Comparison of ENCODE assay signal across 22 cellular contexts in the genomic region with DNA sequence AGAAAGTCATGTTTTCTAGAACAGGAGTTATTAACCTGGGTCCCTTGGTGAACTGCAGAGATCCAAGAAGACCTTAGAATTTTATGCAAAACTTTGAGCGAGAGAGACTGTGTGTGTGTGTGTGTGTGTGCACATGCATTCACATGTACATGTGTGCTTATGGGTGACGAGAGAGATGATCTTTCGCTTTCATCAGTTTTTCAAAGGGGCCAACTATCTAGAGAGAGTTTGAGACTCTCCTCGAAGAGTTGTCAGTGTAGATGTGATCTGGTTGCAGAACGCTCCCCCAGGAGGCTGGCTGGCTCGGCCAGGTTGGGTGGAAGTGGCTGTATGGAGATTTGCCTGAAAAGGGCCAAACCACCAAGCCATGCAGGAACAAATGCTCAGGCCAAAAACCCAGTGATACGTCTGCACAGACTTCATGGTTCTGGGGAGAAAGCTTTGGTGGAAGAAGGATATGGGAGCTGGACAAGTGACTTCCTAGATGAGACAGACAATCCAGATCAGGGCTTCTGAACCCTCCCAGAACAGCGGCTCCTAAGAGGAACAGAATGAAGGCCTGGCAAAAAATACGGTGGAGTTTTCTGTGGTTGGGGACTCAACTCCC. TPM values are rescaled to one million over a fixed set of nuclear protein-coding genes. Genes with fewer than 3 reads are reported as not detected.
DNase-seq lines count a peak whose midpoint lies in the region; ATAC-seq and TF ChIP-seq lines count a peak whose summit lies in the region.
"Had no signal": no experiment of that assay in that cellular context is flagged by ENCODE, and none has a peak within 500 bp of the region (broad histone marks: within the 10 kb centered on the region; RNA-seq: fewer than 3 reads in every experiment).

No MANE protein-coding gene starts in this region.

- ATAC-seq in CD4-positive, CD25-positive, alpha-beta regulatory T cell (ENCODE audit: low read depth in 2 of 2): no peak
- no peak for ATAC-seq in activated CD8-positive, alpha-beta T cell treated with anti-CD3 and anti-CD28 coated beads for 36 hours
- no peak for ATAC-seq in GM21529 (IDR thresholded peaks at IDR 0.05; ENCODE audit: unreplicated experiment)
- ATAC-seq: body of pancreas, HCT116, heart left ventricle, left lung, psoas muscle had no signal

- H3K4me2 ChIP-seq in BLaER1: peak overlapping the region; percentile 60

- H3K9me3 Mint-ChIP-seq in CD4-positive, CD25-positive, alpha-beta regulatory T cell: no peaks in the 10 kb centered on the region
- H3K9me3 Mint-ChIP-seq in activated CD8-positive, alpha-beta T cell treated with anti-CD3 and anti-CD28 coated beads for 36 hours: no peaks in the 10 kb centered on the region
- no peaks in the 10 kb centered on the region for H3K9me3 Mint-ChIP-seq in immature natural killer cell

- H3K27me3 ChIP-seq in BLaER1: no peaks in the 10 kb centered on the region
- no peaks in the 10 kb centered on the region for H3K27me3 ChIP-seq in CD4-positive, CD25-positive, alpha-beta regulatory T cell (ENCODE audit: control insufficient read depth, insufficient read depth, low read length)
- no peaks in the 10 kb centered on the region for H3K27me3 ChIP-seq in WERI-Rb-1 (ENCODE audit: insufficient read depth, low read depth, severe bottlenecking)
- H3K27me3 ChIP-seq: body of pancreas had no signal

- H4K20me1 ChIP-seq in BLaER1: peaks cover 80% of the 10 kb centered on the region

- H3K27ac Mint-ChIP-seq in CD4-positive, CD25-positive, alpha-beta regulatory T cell: peak overlapping the region; percentile 15 to 90 (median 67)
- peak overlapping the region; percentile 86 for H3K27ac Mint-ChIP-seq in activated CD8-positive, alpha-beta T cell treated with anti-CD3 and anti-CD28 coated beads for 36 hours
- peak overlapping the region; percentile 94 to 100 (median 98) for H3K27ac Mint-ChIP-seq in immature natural killer cell

- H3K9ac ChIP-seq in BLaER1: no peak overlapping the region

- intact Hi-C loops in activated CD8-positive, alpha-beta T cell treated with anti-CD3 and anti-CD28 coated beads for 36 hours (cut with micrococcal nuclease): no loop called here

- POLR2A ChIA-PET in activated CD8-positive, alpha-beta T cell treated with anti-CD3 and anti-CD28 coated beads for 36 hours (lab: Charles Lee): interaction anchor here (0.7 to 20.0 kb wide), 3 partner anchors 16 to 1272 kb away, joined by 3 to 333 read pairs (median 4); no protein-coding TSS in a partner anchor

- H3K4me3 Mint-ChIP-seq in CD4-positive, CD25-positive, alpha-beta regulatory T cell: peak overlapping the region; percentile 67 to 94 (median 84)
- H3K4me3 Mint-ChIP-seq in activated CD8-positive, alpha-beta T cell treated with anti-CD3 and anti-CD28 coated beads for 36 hours: peak overlapping the region; percentile 44
- H3K4me3 Mint-ChIP-seq in immature natural killer cell: peak overlapping the region; percentile 78 to 99 (median 92)

- TF ChIP-seq CTCF in activated CD8-positive, alpha-beta T cell treated with anti-CD3 and anti-CD28 coated beads for 36 hours (IDR thresholded peaks at IDR 0.05): no peak
- TF ChIP-seq CTCF in WERI-Rb-1 (IDR thresholded peaks at IDR 0.05; ENCODE audit: low read depth, low read length): no peak

- H3K27ac ChIP-seq in BLaER1 (no peak overlapping the region), WERI-Rb-1 (no peak overlapping the region)
- H3K27ac ChIP-seq in CD4-positive, CD25-positive, alpha-beta regulatory T cell (ENCODE audit: insufficient read depth, low read length, poor library complexity, severe bottlenecking): no peak overlapping the region
- H3K27ac ChIP-seq: body of pancreas, left lung, psoas muscle, VCaP had no signal

- no peak overlapping the region for H3K4me3 ChIP-seq in BLaER1
- peak overlapping the region; percentile 40 for H3K4me3 ChIP-seq in CD4-positive, CD25-positive, alpha-beta regulatory T cell (ENCODE audit: low read depth, low read length)
- no peak overlapping the region for H3K4me3 ChIP-seq in WERI-Rb-1 (ENCODE audit: low read depth, low read length)
- H3K4me3 ChIP-seq: body of pancreas, heart left ventricle, left lung, psoas muscle had no signal

- no peaks in the 10 kb centered on the region for H3K36me3 ChIP-seq in BLaER1
- peaks cover 51% of the 10 kb centered on the region for H3K36me3 ChIP-seq in CD4-positive, CD25-positive, alpha-beta regulatory T cell (ENCODE audit: control insufficient read depth, insufficient read depth, low read length)
- no peaks in the 10 kb centered on the region for H3K36me3 ChIP-seq in WERI-Rb-1

- peaks cover 83% of the 10 kb centered on the region for H3K4me1 ChIP-seq in BLaER1
- peaks cover 97% of the 10 kb centered on the region for H3K4me1 ChIP-seq in CD4-positive, CD25-positive, alpha-beta regulatory T cell (ENCODE audit: control insufficient read depth, insufficient read depth, low read length, poor library complexity, severe bottlenecking)
- H3K4me1 ChIP-seq: body of pancreas, psoas muscle had no signal

- H3K4me1 Mint-ChIP-seq in CD4-positive, CD25-positive, alpha-beta regulatory T cell: peaks cover 56 to 98% (median 81%) of the 10 kb centered on the region in 4 donors
- peaks cover 92% of the 10 kb centered on the region for H3K4me1 Mint-ChIP-seq in activated CD8-positive, alpha-beta T cell treated with anti-CD3 and anti-CD28 coated beads for 36 hours (ENCODE audit: low read depth)
- peaks cover 96 to 98% of the 10 kb centered on the region in 2 donors for H3K4me1 Mint-ChIP-seq in immature natural killer cell

- H3K27me3 Mint-ChIP-seq in CD4-positive, CD25-positive, alpha-beta regulatory T cell: peaks cover under 1% of the 10 kb centered on the region
- H3K27me3 Mint-ChIP-seq in activated CD8-positive, alpha-beta T cell treated with anti-CD3 and anti-CD28 coated beads for 36 hours: no peaks in the 10 kb centered on the region
- peaks cover 14 to 22% (median 20%) of the 10 kb centered on the region in 3 donors for H3K27me3 Mint-ChIP-seq in immature natural killer cell (ENCODE audit: low read depth in 3 of 3)

- CTCF ChIA-PET in activated CD8-positive, alpha-beta T cell treated with anti-CD3 and anti-CD28 coated beads for 36 hours (lab: Charles Lee): interaction anchor here (1.6 to 3.3 kb wide), 4 partner anchors 11 to 64 kb away, joined by 4 to 17 read pairs (median 8); no protein-coding TSS in a partner anchor

- DNase-seq in CD4-positive, CD25-positive, alpha-beta regulatory T cell: no peak
- no peak for DNase-seq in activated CD8-positive, alpha-beta T cell treated with anti-CD3 and anti-CD28 coated beads for 36 hours
- DNase-seq in immature natural killer cell (no peak), RKO (ENCODE audit: low spot score) (no peak), WERI-Rb-1 (no peak)
- DNase-seq: body of pancreas; Calu3; EL; heart left ventricle; left lung; NCI-H1092 treated with DMSO at 0.1 percent for 48 hours; NCI-H2029 treated with DMSO at 0.1 percent for 48 hours; OCI-M1; psoas muscle; SHP77; stimulated activated CD4-positive, alpha-beta T cell treated with anti-CD3 and anti-CD28 coated beads, Interleukin-1b, Interleukin-23, amount 100 ng/mL, for 48 hours; trophoblast cell had no signal

- H3K36me3 Mint-ChIP-seq in CD4-positive, CD25-positive, alpha-beta regulatory T cell: peaks cover 61% of the 10 kb centered on the region
- H3K36me3 Mint-ChIP-seq in activated CD8-positive, alpha-beta T cell treated with anti-CD3 and anti-CD28 coated beads for 36 hours (ENCODE audit: low read depth): peaks cover 72% of the 10 kb centered on the region
- peaks cover 36 to 64% (median 52%) of the 10 kb centered on the region in 3 donors for H3K36me3 Mint-ChIP-seq in immature natural killer cell

- H3K9me3 ChIP-seq in BLaER1 (no peaks in the 10 kb centered on the region), WERI-Rb-1 (ENCODE audit: severe bottlenecking) (no peaks in the 10 kb centered on the region)
- H3K9me3 ChIP-seq in CD4-positive, CD25-positive, alpha-beta regulatory T cell (ENCODE audit: control insufficient read depth in 2 of 2, low read length in 2 of 2): no peaks in the 10 kb centered on the region
- H3K9me3 ChIP-seq: body of pancreas, heart left ventricle, left lung, psoas muscle had no signal

RNA-seq across cellular contexts. Expression of gene PIK3R5, which starts 6.1 kb away (rescaled TPM):
- 275 TPM for total RNA-seq in CD4-positive, CD25-positive, alpha-beta regulatory T cell
- 10 to 100 TPM; 34.8 to 40.1 (median 36.9) TPM for polyA plus RNA-seq in CD4-positive, CD25-positive, alpha-beta regulatory T cell
- total RNA-seq in activated CD8-positive, alpha-beta T cell treated with anti-CD3 and anti-CD28 coated beads for 36 hours: 10 to 100 TPM; 46.7 to 50.4 TPM
- 10 to 100 TPM; 26.7 to 90.9 (median 28.9) TPM for polyA plus RNA-seq in immature natural killer cell
- total RNA-seq: Calu3, LHCN-M2 had no signal
